Comparison of ENCODE assay signal across 1 cellular context in genomic region chrX:153649915-153650782, GRCh38.
TF ChIP-seq lines count a peak whose summit lies in the region.

No MANE protein-coding gene starts in this region.

TF ChIP-seq in HepG2, 621 proteins besides CTCF, POLR2A, EP300 and RAD21:
- TF ChIP-seq GABPA (IDR thresholded peaks at IDR 0.05; ENCODE audit: low read depth, low read length), result no peak
- no peak for TF ChIP-seq GABPA (CRISPR knock-in tag; IDR thresholded peaks at IDR 0.05; ENCODE audit: low read depth)
- TF ChIP-seq ZNF234 (CRISPR knock-in tag; conservative IDR thresholded peaks at IDR 0.05), result 0 out of 2 replicates have a peak, but pooled peaks have one; percentile 9
- TF ChIP-seq SSRP1 (CRISPR knock-in tag; IDR thresholded peaks at IDR 0.05), result peak; percentile 14; the same call in 1 of the 2 replicates
- no peak for TF ChIP-seq NONO (IDR thresholded peaks at IDR 0.05)
- TF ChIP-seq NONO (CRISPR knock-in tag; conservative IDR thresholded peaks at IDR 0.05), result no peak
- TF ChIP-seq PAF1 (CRISPR knock-in tag; IDR thresholded peaks at IDR 0.05), result peak; percentile 43; the same call in 1 of the 2 replicates
- peak; percentile 55 for TF ChIP-seq RBFOX2 (IDR thresholded peaks at IDR 0.05; ENCODE audit: low read depth, low read length)
- TF ChIP-seq ZFX (CRISPR knock-in tag; IDR thresholded peaks at IDR 0.05; ENCODE audit: low read depth), result peak; percentile 49
- TF ChIP-seq ZC3H13 (CRISPR knock-in tag; IDR thresholded peaks at IDR 0.05), result no peak
- TF ChIP-seq CAMTA2 (CRISPR knock-in tag; IDR thresholded peaks at IDR 0.05; ENCODE audit: borderline replicate concordance), result no peak
- TF ChIP-seq IKZF1 (IDR thresholded peaks at IDR 0.05), result no peak
- TF ChIP-seq SAFB2 (CRISPR knock-in tag; IDR thresholded peaks at IDR 0.05; ENCODE audit: borderline replicate concordance, low read depth), result 0 out of 2 replicates have a peak, but pooled peaks have one; percentile 19
- TF ChIP-seq UBTF (CRISPR knock-in tag; IDR thresholded peaks at IDR 0.05), result 0 out of 2 replicates have a peak, but pooled peaks have one; percentile 23
- peak; percentile 63 for TF ChIP-seq ZBTB33 (CRISPR knock-in tag; IDR thresholded peaks at IDR 0.05)
- TF ChIP-seq SPEN (CRISPR knock-in tag; IDR thresholded peaks at IDR 0.05; ENCODE audit: low read depth), result 0 out of 2 replicates have a peak, but pooled peaks have one; percentile 40
- TF ChIP-seq ZNF687 (CRISPR knock-in tag; IDR thresholded peaks at IDR 0.05), result peak; percentile 9; the same call in 1 of the 2 replicates
- TF ChIP-seq AGO2 (optimal IDR thresholded peaks at IDR 0.05; ENCODE audit: low read depth, low read length), result peak; percentile 92
